In genomic region chr6:72042088-72042487, GRCh38 we compare ENCODE assay signal across 11 cellular contexts.
DNase-seq lines count a peak whose midpoint lies in the region; ATAC-seq, FAIRE-seq and TF ChIP-seq lines count a peak whose summit lies in the region.
"Had no signal": no experiment of that assay in that cellular context is flagged by ENCODE, and none has a peak within 500 bp of the region (broad histone marks: within the 10 kb centered on the region; RNA-seq: fewer than 3 reads in every experiment).

No MANE protein-coding gene starts in this region.

- no peaks in the 10 kb centered on the region for H4K20me1 ChIP-seq in mammary epithelial cell (ENCODE audit: insufficient read depth, low read length)
- H4K20me1 ChIP-seq in HepG2 (ENCODE audit: insufficient read depth, low read length), result no peaks in the 10 kb centered on the region

- TF ChIP-seq RAD21 in HepG2 (CRISPR knock-in tag; IDR thresholded peaks at IDR 0.05), result no peak

- H3K9ac ChIP-seq in mammary epithelial cell (ENCODE audit: insufficient read depth, low read length) (no peak overlapping the region), HepG2 (ENCODE audit: insufficient read depth, low read depth, low read length) (no peak overlapping the region)

- intact Hi-C loops in mammary epithelial cell (cut with micrococcal nuclease), result no loop called here
- intact Hi-C loops in MCF 10A (cut with micrococcal nuclease), result no loop called here
- intact Hi-C loops in HepG2 (cut with micrococcal nuclease; ENCODE audit: unreplicated experiment), result no loop called here

- ATAC-seq in HG03108 (IDR thresholded peaks at IDR 0.05; ENCODE audit: unreplicated experiment) (no peak), HepG2 (no peak), T-cell (replicated peaks in 1 of 4) (no peak)

- H3K4me1 ChIP-seq in mammary epithelial cell (ENCODE audit: insufficient read depth, low read length) (no peaks in the 10 kb centered on the region), HepG2 (ENCODE audit: insufficient read depth, low read length) (no peaks in the 10 kb centered on the region)

- H3K79me2 ChIP-seq in mammary epithelial cell (ENCODE audit: insufficient read depth, low read length) (no peaks in the 10 kb centered on the region), HepG2 (ENCODE audit: insufficient read depth, low read length) (no peaks in the 10 kb centered on the region)

- CTCF ChIA-PET in mammary epithelial cell (lab: Charles Lee; ENCODE audit: low non-redundant PET), result no interaction called here
- CTCF ChIA-PET in MCF 10A (lab: Yijun Ruan, JAX), result no interaction called here
- CTCF ChIA-PET in HepG2 (lab: Yijun Ruan, JAX; ENCODE audit: low intra/inter-chr PET ratio, low total read pairs), result no interaction called here
- CTCF ChIA-PET in T-cell (lab: Charles Lee), result no interaction called here

- H2AFZ ChIP-seq in mammary epithelial cell (ENCODE audit: low read depth, low read length), result no peak overlapping the region
- no peak overlapping the region for H2AFZ ChIP-seq in HepG2 (ENCODE audit: low read length)

- no peak overlapping the region for H3K27ac ChIP-seq in mammary epithelial cell (ENCODE audit: insufficient read depth, low read depth, low read length)
- no peak overlapping the region for H3K27ac ChIP-seq in HepG2 (ENCODE audit: extremely low read length, insufficient read depth, low read length)

- H3K4me3 Mint-ChIP-seq in MCF 10A (ENCODE audit: unreplicated experiment) (no peak overlapping the region), T-cell (no peak overlapping the region)
- H3K4me3 Mint-ChIP-seq: CD4-positive, CD25-positive, alpha-beta regulatory T cell had no signal

- H3K27me3 Mint-ChIP-seq in MCF 10A (ENCODE audit: insufficient read depth, unreplicated experiment) (peaks cover 77% of the 10 kb centered on the region), T-cell (no peaks in the 10 kb centered on the region)
- H3K27me3 Mint-ChIP-seq: CD4-positive, CD25-positive, alpha-beta regulatory T cell had no signal

- BruUV-seq in mammary epithelial cell (replicated peaks; lab: Mats Ljungman, UMichigan) (no TSS peak), MCF 10A (replicated peaks; lab: Mats Ljungman, UMichigan) (no TSS peak), HepG2 (replicated peaks; lab: Mats Ljungman, UMichigan) (no TSS peak)

- TF ChIP-seq POLR2A in HepG2 (IDR thresholded peaks at IDR 0.05; ENCODE audit: insufficient read depth in 1 of 2, low read depth in 2 of 2, low read length in 2 of 2), result no peak

- H3K4me1 Mint-ChIP-seq in MCF 10A (ENCODE audit: insufficient read depth, unreplicated experiment) (no peaks in the 10 kb centered on the region), T-cell (no peaks in the 10 kb centered on the region)
- H3K4me1 Mint-ChIP-seq: CD4-positive, CD25-positive, alpha-beta regulatory T cell had no signal

- TF ChIP-seq EP300 in HepG2 (IDR thresholded peaks at IDR 0.05; ENCODE audit: low read depth in 2 of 2, low read length in 2 of 2) (no peak), HepG2 (CRISPR knock-in tag; IDR thresholded peaks at IDR 0.05; ENCODE audit: borderline replicate concordance) (no peak)

- in situ Hi-C loops in mammary epithelial cell (cut with MboI; ENCODE audit: low sequenced_read_pairs in 2 of 2), result loop anchor here in 1 of 2 donors (25.0 kb wide), 1 partner anchor 655 kb away; no protein-coding TSS in a partner anchor
- in situ Hi-C loops in HepG2 (cut with HindIII; ENCODE audit: extremely low pct_ligation_motif_present, low pct_unique_long_range_greater_than_20kb), result no loop called here

- DNase-seq in mammary epithelial cell (no peak), MCF 10A (ENCODE audit: unreplicated experiment) (no peak), NCI-H748 treated with DMSO at 0.1 percent for 48 hours (lab: John Stamatoyannopoulos, UW) (peak; percentile 30), frontal cortex (ENCODE audit: low spot score in 2 of 2) (no peak), HepG2 (ENCODE audit: low spot score) (no peak), T-cell (no peak), SKM-1 treated with dmso at 0.1 percent for 144 hours (lab: John Stamatoyannopoulos, UW; ENCODE audit: unreplicated experiment) (no peak)
- DNase-seq: CD4-positive, CD25-positive, alpha-beta regulatory T cell; NCI-H1048; T-helper 9 cell had no signal

- H3K36me3 ChIP-seq in mammary epithelial cell (ENCODE audit: insufficient read depth, low read length), result no peaks in the 10 kb centered on the region
- H3K36me3 ChIP-seq in HepG2 (replicated peaks in 1 of 2; ENCODE audit: control insufficient read depth in 1 of 2, insufficient read depth in 2 of 2, low read length in 2 of 2), result no peaks in the 10 kb centered on the region

- no peaks in the 10 kb centered on the region for H3K36me3 Mint-ChIP-seq in MCF 10A (ENCODE audit: insufficient read depth, unreplicated experiment)
- no peaks in the 10 kb centered on the region for H3K36me3 Mint-ChIP-seq in T-cell
- H3K36me3 Mint-ChIP-seq: CD4-positive, CD25-positive, alpha-beta regulatory T cell had no signal

- no peak overlapping the region for H3K27ac Mint-ChIP-seq in MCF 10A (ENCODE audit: low read depth, unreplicated experiment)
- H3K27ac Mint-ChIP-seq in T-cell, result no peak overlapping the region
- H3K27ac Mint-ChIP-seq: CD4-positive, CD25-positive, alpha-beta regulatory T cell had no signal

- 63% methylated on average over 2 of the region's 2 CpGs for WGBS in mammary epithelial cell (ENCODE audit: low coverage, missing lambda C conversion rate)
- WGBS in HepG2 (ENCODE audit: low lambda C conversion rate), result 1% methylated on average over 2 of the region's 2 CpGs

- no peaks in the 10 kb centered on the region for H3K9me3 ChIP-seq in mammary epithelial cell (replicated peaks; ENCODE audit: insufficient read depth, low read length)
- H3K9me3 ChIP-seq in HepG2 (ENCODE audit: low read length), result no peaks in the 10 kb centered on the region

- H3K27me3 ChIP-seq in mammary epithelial cell (ENCODE audit: insufficient read depth, low read length) (peaks cover 4% of the 10 kb centered on the region), HepG2 (ENCODE audit: control insufficient read depth in 1 of 2, insufficient read depth in 2 of 2, low read length in 2 of 2) (no peaks in the 10 kb centered on the region)

- H3K4me2 ChIP-seq in mammary epithelial cell (ENCODE audit: insufficient read depth, low read depth, low read length), result no peak overlapping the region
- H3K4me2 ChIP-seq in HepG2 (ENCODE audit: low read depth, low read length), result no peak overlapping the region

- TF ChIP-seq CTCF in mammary epithelial cell (conservative IDR thresholded peaks at IDR 0.05 in 1 of 2, IDR thresholded peaks at IDR 0.05 in 1 of 2; ENCODE audit: extremely low read depth in 1 of 2, insufficient read depth in 1 of 2, low read depth in 1 of 2, low read length in 2 of 2) (peak; percentile 2 to 56), MCF 10A (IDR thresholded peaks at IDR 0.05; ENCODE audit: unreplicated experiment) (no peak), HepG2 (CRISPR knock-in tag; IDR thresholded peaks at IDR 0.05) (no peak)

- dilution Hi-C loops in mammary epithelial cell (cut with HindIII; ENCODE audit: low sequenced_read_pairs), result no loop called here

- POLR2A ChIA-PET in MCF 10A (lab: Yijun Ruan, JAX) (no interaction called here), HepG2 (lab: Yijun Ruan, JAX) (no interaction called here), T-cell (lab: Charles Lee) (no interaction called here)

- H3K9me3 Mint-ChIP-seq in MCF 10A (ENCODE audit: unreplicated experiment) (no peaks in the 10 kb centered on the region), T-cell (no peaks in the 10 kb centered on the region)

- H3K4me3 ChIP-seq in mammary epithelial cell (replicated peaks in 1 of 3; ENCODE audit: insufficient read depth in 1 of 3, low read depth in 2 of 3, low read length in 3 of 3) (no peak overlapping the region), HepG2 (replicated peaks in 1 of 3; ENCODE audit: insufficient read depth in 1 of 3, low read depth in 2 of 3, low read length in 3 of 3) (no peak overlapping the region)

- peak; percentile 62 for FAIRE-seq in frontal cortex (lab: Jason Lieb, UNC)
- no peak for FAIRE-seq in HepG2 (lab: Jason Lieb, UNC)

TF ChIP-seq in HepG2, 621 proteins besides CTCF, POLR2A, EP300 and RAD21:
- TF ChIP-seq ATF4 (CRISPR knock-in tag; IDR thresholded peaks at IDR 0.05) (no peak), GMEB2 (CRISPR knock-in tag; IDR thresholded peaks at IDR 0.05; ENCODE audit: low read depth) (no peak), FOSL2 (CRISPR knock-in tag; IDR thresholded peaks at IDR 0.05) (no peak), RORA (CRISPR knock-in tag; IDR thresholded peaks at IDR 0.05) (no peak), CBX2 (IDR thresholded peaks at IDR 0.05; ENCODE audit: low read depth, low read length) (no peak), CBX2 (CRISPR knock-in tag; IDR thresholded peaks at IDR 0.05; ENCODE audit: low read depth) (no peak), ZNF678 (CRISPR knock-in tag; IDR thresholded peaks at IDR 0.05) (no peak), ZSCAN22 (CRISPR knock-in tag; IDR thresholded peaks at IDR 0.05) (no peak)

Comparison
In these comparisons a context has a peak if more than half of its experiments do, and no peak if none do; other contexts are left out.
1. CTCF ChIP-seq: peak in mammary epithelial cell (2 of 2); none in MCF 10A (single experiment) and HepG2 (single experiment).